Comparison of ENCODE assay signal across 7 cellular contexts in genomic region chr14:23631702-23632460, GRCh38. TPM values are rescaled to one million over a fixed set of nuclear protein-coding genes. Genes with fewer than 3 reads are reported as not detected.
DNase-seq lines count a peak whose midpoint lies in the region; ATAC-seq and TF ChIP-seq lines count a peak whose summit lies in the region.

No MANE protein-coding gene starts in this region.

- H3K27me3 Mint-ChIP-seq in activated CD8-positive, alpha-beta T cell treated with anti-CD3 and anti-CD28 coated beads for 36 hours = no peaks in the 10 kb centered on the region

- H3K4me1 Mint-ChIP-seq in activated CD8-positive, alpha-beta T cell treated with anti-CD3 and anti-CD28 coated beads for 36 hours (ENCODE audit: low read depth) = peaks cover 4% of the 10 kb centered on the region

- in situ Hi-C loops in GM13977 (cut with MboI; ENCODE audit: low pct_unique_long_range_greater_than_20kb, low sequenced_read_pairs, unreplicated experiment) = no loop called here

- intact Hi-C loops in activated CD8-positive, alpha-beta T cell treated with anti-CD3 and anti-CD28 coated beads for 36 hours (cut with micrococcal nuclease) = loop anchor here (10.0 kb wide), 1 partner anchor 283 kb away; no protein-coding TSS in a partner anchor

- H3K4me3 Mint-ChIP-seq in activated CD8-positive, alpha-beta T cell treated with anti-CD3 and anti-CD28 coated beads for 36 hours = peak overlapping the region; percentile 42

- no peaks in the 10 kb centered on the region for H3K36me3 Mint-ChIP-seq in activated CD8-positive, alpha-beta T cell treated with anti-CD3 and anti-CD28 coated beads for 36 hours (ENCODE audit: low read depth)

- ATAC-seq in HG03175 (IDR thresholded peaks at IDR 0.05; ENCODE audit: unreplicated experiment) = peak; percentile 65
- ATAC-seq in activated CD8-positive, alpha-beta T cell treated with anti-CD3 and anti-CD28 coated beads for 36 hours = peak; percentile 89

- no peak overlapping the region for H3K27ac Mint-ChIP-seq in activated CD8-positive, alpha-beta T cell treated with anti-CD3 and anti-CD28 coated beads for 36 hours

- CTCF ChIA-PET in activated CD8-positive, alpha-beta T cell treated with anti-CD3 and anti-CD28 coated beads for 36 hours (lab: Charles Lee) = interaction anchor here (0.6 to 4.9 kb wide), 95 partner anchors 9 to 749 kb away, joined by 3 to 73 read pairs (median 5); partner anchors contain the start of genes DCAF11 and DHRS4

- POLR2A ChIA-PET in activated CD8-positive, alpha-beta T cell treated with anti-CD3 and anti-CD28 coated beads for 36 hours (lab: Charles Lee) = interaction anchor here (1.5 kb wide), 1 partner anchor 15 kb away, joined by 4 read pairs; no protein-coding TSS in a partner anchor

- H3K9me3 Mint-ChIP-seq in activated CD8-positive, alpha-beta T cell treated with anti-CD3 and anti-CD28 coated beads for 36 hours = no peaks in the 10 kb centered on the region

- peak; percentile 95 for TF ChIP-seq CTCF in GM13977 (IDR thresholded peaks at IDR 0.05; ENCODE audit: extremely low read depth, insufficient read depth, missing control alignments)
- peak; percentile 97 for TF ChIP-seq CTCF in activated CD8-positive, alpha-beta T cell treated with anti-CD3 and anti-CD28 coated beads for 36 hours (IDR thresholded peaks at IDR 0.05)

- DNase-seq in GM13977 (ENCODE audit: low spot score) (peak; percentile 84), NCI-H69 (lab: John Stamatoyannopoulos, UW) (peak; percentile 74), ecto neural progenitor cell (ENCODE audit: low spot score) (peak; percentile 89), lung microvascular endothelial cell (ENCODE audit: low read depth in 2 of 2) (peak; percentile 78 to 82)
- DNase-seq in activated CD8-positive, alpha-beta T cell treated with anti-CD3 and anti-CD28 coated beads for 36 hours = peak; percentile 73
- DNase-seq in stimulated activated CD4-positive, alpha-beta T cell treated with anti-CD3 and anti-CD28 coated beads, TNF-alpha, amount 100 ng/mL, for 48 hours (ENCODE audit: low read depth in 3 of 3) = peak; percentile 52 to 79 (median 64)

RNA-seq across cellular contexts. Expression of gene DHRS2, which starts 4.3 kb away (rescaled TPM):
- total RNA-seq in activated CD8-positive, alpha-beta T cell treated with anti-CD3 and anti-CD28 coated beads for 36 hours = 1 to 10 TPM; 3.3 to 3.5 TPM
- total RNA-seq in lung microvascular endothelial cell = 0.20 and 0.87 TPM in 2 replicates

RNA-seq across cellular contexts. Expression of gene JPH4, which starts 53.3 kb away (rescaled TPM):
- under 1 TPM; 0.25 to 0.51 TPM for total RNA-seq in activated CD8-positive, alpha-beta T cell treated with anti-CD3 and anti-CD28 coated beads for 36 hours
- total RNA-seq in lung microvascular endothelial cell = not detected in 2 replicates

Comparison
In these comparisons a context has a peak if more than half of its experiments do, and no peak if none do; other contexts are left out.
1. Peak in every context shown above with its lines: DNase-seq and ATAC-seq.